ENCODE assay signal across 20 cellular contexts in genomic region chr5:154132718-154133307, GRCh38. TPM values are rescaled to one million over a fixed set of nuclear protein-coding genes. Genes with fewer than 3 reads are reported as not detected.
A peak's percentile ranks its signal among the peaks of the same experiment; 100 is the strongest.
DNase-seq lines count a peak whose midpoint lies in the region; ATAC-seq and TF ChIP-seq lines count a peak whose summit lies in the region.
"Had no signal": no experiment of that assay in that cellular context is flagged by ENCODE, and none has a peak within 500 bp of the region (broad histone marks: within the 10 kb centered on the region; RNA-seq: fewer than 3 reads in every experiment).

No MANE protein-coding gene starts in this region.

- H3K36me3 Mint-ChIP-seq in WTC11: no peaks in the 10 kb centered on the region
- no peaks in the 10 kb centered on the region for H3K36me3 Mint-ChIP-seq in nephron progenitor cell (ENCODE audit: low read depth)
- no peaks in the 10 kb centered on the region for H3K36me3 Mint-ChIP-seq in osteocyte (ENCODE audit: unreplicated experiment)
- H3K36me3 Mint-ChIP-seq in activated naive CD4-positive, alpha-beta T cell treated with anti-CD3 and anti-CD28 coated beads for 36 hours (ENCODE audit: low read depth): no peaks in the 10 kb centered on the region
- H3K36me3 Mint-ChIP-seq in CD8-positive, alpha-beta T cell: no peaks in the 10 kb centered on the region
- H3K36me3 Mint-ChIP-seq: CD4-positive, CD25-positive, alpha-beta regulatory T cell; CD8-positive, alpha-beta memory T cell had no signal

- H3K4me1 ChIP-seq in CD8-positive, alpha-beta T cell (ENCODE audit: insufficient read depth, low read length): no peaks in the 10 kb centered on the region
- H3K4me1 ChIP-seq: BLaER1 had no signal

- H3K4me1 Mint-ChIP-seq in WTC11 (peaks cover 18% of the 10 kb centered on the region), nephron progenitor cell (peaks cover 50% of the 10 kb centered on the region), osteocyte (ENCODE audit: unreplicated experiment) (no peaks in the 10 kb centered on the region)
- H3K4me1 Mint-ChIP-seq in activated naive CD4-positive, alpha-beta T cell treated with anti-CD3 and anti-CD28 coated beads for 36 hours (ENCODE audit: low read depth): no peaks in the 10 kb centered on the region
- H3K4me1 Mint-ChIP-seq in CD8-positive, alpha-beta T cell (ENCODE audit: low read depth): no peaks in the 10 kb centered on the region
- H3K4me1 Mint-ChIP-seq: CD4-positive, CD25-positive, alpha-beta regulatory T cell; CD8-positive, alpha-beta memory T cell had no signal

- H3K9me3 Mint-ChIP-seq in WTC11: no peaks in the 10 kb centered on the region
- peaks cover 5% of the 10 kb centered on the region for H3K9me3 Mint-ChIP-seq in nephron progenitor cell
- H3K9me3 Mint-ChIP-seq in osteocyte (ENCODE audit: unreplicated experiment): no peaks in the 10 kb centered on the region
- H3K9me3 Mint-ChIP-seq in activated naive CD4-positive, alpha-beta T cell treated with anti-CD3 and anti-CD28 coated beads for 36 hours: no peaks in the 10 kb centered on the region
- H3K9me3 Mint-ChIP-seq in CD8-positive, alpha-beta T cell: no peaks in the 10 kb centered on the region
- H3K9me3 Mint-ChIP-seq: HFFc6 had no signal

- TF ChIP-seq CTCF in WTC11 (IDR thresholded peaks at IDR 0.05): no peak
- TF ChIP-seq CTCF in nephron progenitor cell (IDR thresholded peaks at IDR 0.05): no peak
- TF ChIP-seq CTCF in osteocyte (IDR thresholded peaks at IDR 0.05): no peak
- TF ChIP-seq CTCF in CD8-positive, alpha-beta T cell (IDR thresholded peaks at IDR 0.05): no peak

- no peaks in the 10 kb centered on the region for H3K9me3 ChIP-seq in CD8-positive, alpha-beta T cell (ENCODE audit: low read length)
- H3K9me3 ChIP-seq: BLaER1 had no signal

- H3K36me3 ChIP-seq in CD8-positive, alpha-beta T cell (ENCODE audit: insufficient read depth, low read length): no peaks in the 10 kb centered on the region
- H3K36me3 ChIP-seq: BLaER1 had no signal

- H3K4me3 Mint-ChIP-seq in WTC11: no peak overlapping the region
- no peak overlapping the region for H3K4me3 Mint-ChIP-seq in nephron progenitor cell
- no peak overlapping the region for H3K4me3 Mint-ChIP-seq in osteocyte (ENCODE audit: unreplicated experiment)
- no peak overlapping the region for H3K4me3 Mint-ChIP-seq in activated naive CD4-positive, alpha-beta T cell treated with anti-CD3 and anti-CD28 coated beads for 36 hours
- no peak overlapping the region for H3K4me3 Mint-ChIP-seq in CD8-positive, alpha-beta T cell
- H3K4me3 Mint-ChIP-seq: CD4-positive, CD25-positive, alpha-beta regulatory T cell; CD8-positive, alpha-beta memory T cell; HFFc6 had no signal

- H3K27ac Mint-ChIP-seq in WTC11: 0 out of 2 replicates have a peak overlapping the region, but pooled peaks have one; percentile 51
- peak overlapping the region; percentile 17 for H3K27ac Mint-ChIP-seq in nephron progenitor cell
- no peak overlapping the region for H3K27ac Mint-ChIP-seq in osteocyte (ENCODE audit: unreplicated experiment)
- H3K27ac Mint-ChIP-seq in activated naive CD4-positive, alpha-beta T cell treated with anti-CD3 and anti-CD28 coated beads for 36 hours: no peak overlapping the region
- H3K27ac Mint-ChIP-seq in CD8-positive, alpha-beta T cell: no peak overlapping the region
- H3K27ac Mint-ChIP-seq: CD4-positive, CD25-positive, alpha-beta regulatory T cell; CD8-positive, alpha-beta memory T cell; HFFc6 had no signal

- no peaks in the 10 kb centered on the region for H3K27me3 ChIP-seq in CD8-positive, alpha-beta T cell (ENCODE audit: insufficient read depth, low read length)
- H3K27me3 ChIP-seq: BLaER1 had no signal

- H3K27ac ChIP-seq in CD8-positive, alpha-beta T cell (ENCODE audit: low read depth, low read length): no peak overlapping the region
- H3K27ac ChIP-seq: BLaER1, C4-2B, GM23248 had no signal

- H3K27me3 Mint-ChIP-seq in WTC11 (ENCODE audit: low read depth) (no peaks in the 10 kb centered on the region), nephron progenitor cell (ENCODE audit: low read depth, poor library complexity) (peaks cover 48% of the 10 kb centered on the region), osteocyte (ENCODE audit: unreplicated experiment) (peaks cover 57% of the 10 kb centered on the region)
- H3K27me3 Mint-ChIP-seq in activated naive CD4-positive, alpha-beta T cell treated with anti-CD3 and anti-CD28 coated beads for 36 hours (ENCODE audit: low read depth): peaks cover 1% of the 10 kb centered on the region
- H3K27me3 Mint-ChIP-seq in CD8-positive, alpha-beta T cell (ENCODE audit: low read depth): peaks cover 2% of the 10 kb centered on the region

- no peak for ATAC-seq in WTC11
- no peak for ATAC-seq in CD8-positive, alpha-beta T cell
- ATAC-seq: GM12878 had no signal

- in situ Hi-C loops in ACHN (cut with HindIII; ENCODE audit: low pct_ligation_motif_present, low pct_unique_long_range_greater_than_20kb, low sequenced_read_pairs): no loop called here

- intact Hi-C loops in activated naive CD4-positive, alpha-beta T cell treated with anti-CD3 and anti-CD28 coated beads for 36 hours (cut with micrococcal nuclease): no loop called here
- intact Hi-C loops in CD8-positive, alpha-beta T cell (cut with DNase I, micrococcal nuclease): no loop called here

- CTCF ChIA-PET in WTC11 (lab: Charles Lee): interaction anchor here (2.9 kb wide), 1 partner anchor 25 kb away, joined by 11 read pairs; no protein-coding TSS in a partner anchor
- CTCF ChIA-PET in activated naive CD4-positive, alpha-beta T cell treated with anti-CD3 and anti-CD28 coated beads for 36 hours (lab: Charles Lee): no interaction called here
- CTCF ChIA-PET in CD8-positive, alpha-beta T cell (lab: Charles Lee): no interaction called here

- DNase-seq in AG20443 (ENCODE audit: low spot score): peak; percentile 5
- no peak for DNase-seq in WTC11 (ENCODE audit: low spot score)
- no peak for DNase-seq in nephron progenitor cell
- peak; percentile 56 for DNase-seq in osteocyte (ENCODE audit: extremely low spot score, unreplicated experiment)
- DNase-seq in stimulated activated naive CD4-positive, alpha-beta T cell (lab: John Stamatoyannopoulos, UW): no peak
- no peak for DNase-seq in activated naive CD4-positive, alpha-beta T cell treated with anti-CD3 and anti-CD28 coated beads for 36 hours
- no peak for DNase-seq in ACHN
- DNase-seq in CD8-positive, alpha-beta T cell: no peak
- DNase-seq: CD4-positive, CD25-positive, alpha-beta regulatory T cell; CD8-positive, alpha-beta memory T cell; DMS 273 treated with DMSO at 0.1 percent for 48 hours; DMS79; EL; GDM1; GM23248; H7; HFFc6 had no signal

- H3K4me3 ChIP-seq in CD8-positive, alpha-beta T cell (ENCODE audit: low read depth, low read length): no peak overlapping the region
- H3K4me3 ChIP-seq: BLaER1, GM12878, GM23248 had no signal

- POLR2A ChIA-PET in WTC11 (lab: Charles Lee): no interaction called here
- POLR2A ChIA-PET in CD8-positive, alpha-beta T cell (lab: Charles Lee): no interaction called here

TF ChIP-seq in WTC11, 78 proteins besides CTCF, POLR2A, EP300 and RAD21 (continues in another document):
- no peak for TF ChIP-seq ZNF219 (CRISPR knock-in tag; IDR thresholded peaks at IDR 0.05; ENCODE audit: borderline replicate concordance)
- TF ChIP-seq NR1H2 (CRISPR knock-in tag; IDR thresholded peaks at IDR 0.05): no peak
- TF ChIP-seq FOXK1 (CRISPR knock-in tag; IDR thresholded peaks at IDR 0.05): no peak
- TF ChIP-seq ATF6 (CRISPR knock-in tag; IDR thresholded peaks at IDR 0.05): no peak
- no peak for TF ChIP-seq ZSCAN18 (CRISPR knock-in tag; IDR thresholded peaks at IDR 0.05)
- no peak for TF ChIP-seq GRHL2 (CRISPR knock-in tag; IDR thresholded peaks at IDR 0.05; ENCODE audit: insufficient replicate concordance, severe bottlenecking)
- TF ChIP-seq MXD4 (CRISPR knock-in tag; IDR thresholded peaks at IDR 0.05; ENCODE audit: borderline replicate concordance): no peak
- no peak for TF ChIP-seq ZNF512 (CRISPR knock-in tag; IDR thresholded peaks at IDR 0.05; ENCODE audit: borderline replicate concordance)

RNA-seq across cellular contexts. Expression of gene GALNT10, which starts 57.7 kb away (rescaled TPM):
- total RNA-seq in WTC11 (2021) (15.9 to 22.9 TPM (median 17.5 TPM) in 3 replicates), osteocyte (174 and 178 TPM in 2 replicates)
- total RNA-seq in activated naive CD4-positive, alpha-beta T cell treated with anti-CD3 and anti-CD28 coated beads for 36 hours: 10 to 100 TPM; 41.2 to 42.8 TPM
- 10 to 100 TPM; 27.1 to 29.0 TPM for total RNA-seq in CD8-positive, alpha-beta T cell

Comparison
In these comparisons a context has a peak if more than half of its experiments do, and no peak if none do; other contexts are left out.
1. DNase-seq: peak in AG20443 (single experiment) and osteocyte (single experiment); none in WTC11 (single experiment), nephron progenitor cell (single experiment), stimulated activated naive CD4-positive, alpha-beta T cell (0 of 6), activated naive CD4-positive, alpha-beta T cell treated with anti-CD3 and anti-CD28 coated beads for 36 hours (single experiment), ACHN (single experiment) and CD8-positive, alpha-beta T cell (0 of 7).
2. H3K27ac Mint-ChIP-seq: peak in WTC11 (single experiment) and nephron progenitor cell (single experiment); none in osteocyte (single experiment), activated naive CD4-positive, alpha-beta T cell treated with anti-CD3 and anti-CD28 coated beads for 36 hours (single experiment) and CD8-positive, alpha-beta T cell (single experiment).